ENCODE assay signal across 10 cellular contexts in the genomic region with DNA sequence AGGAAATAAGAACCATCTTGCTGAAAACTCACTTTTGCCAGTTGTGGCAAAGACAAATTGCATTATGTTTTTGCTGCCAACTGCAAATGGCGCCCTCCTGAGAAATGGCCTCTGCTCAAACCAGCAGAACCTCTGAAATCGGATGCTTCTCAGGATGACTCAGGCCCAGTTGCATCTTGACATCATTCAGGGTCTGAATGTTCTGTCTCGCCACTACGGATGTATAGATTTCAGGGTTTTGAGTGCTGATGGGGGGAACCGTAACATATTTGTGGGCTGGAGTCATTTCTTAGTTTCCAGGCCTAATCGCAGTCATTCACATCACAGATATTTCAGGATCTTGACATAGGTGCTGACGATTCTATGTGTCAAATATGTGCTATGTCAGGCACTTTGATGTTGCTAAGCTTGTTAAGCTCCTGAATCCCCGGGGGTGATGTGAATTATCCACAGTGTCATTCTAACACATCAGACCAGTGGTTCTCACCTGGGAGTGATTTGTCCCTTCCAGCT.
DNase-seq lines count a peak whose midpoint lies in the region; ATAC-seq, FAIRE-seq and TF ChIP-seq lines count a peak whose summit lies in the region.
"Had no signal": no experiment of that assay in that cellular context is flagged by ENCODE, and none has a peak within 500 bp of the region (broad histone marks: within the 10 kb centered on the region; RNA-seq: fewer than 3 reads in every experiment).

No MANE protein-coding gene starts in this region.

- intact Hi-C loops in mucosa of descending colon (cut with DNase I, micrococcal nuclease), result no loop called here

- peak overlapping the region; percentile 71 to 84 for H3K27ac ChIP-seq in A549

- H3K4me1 ChIP-seq in A549, result peaks cover 15% of the 10 kb centered on the region; the same call in 2 of the 3 replicates
- no peaks in the 10 kb centered on the region for H3K4me1 ChIP-seq in mucosa of descending colon (ENCODE audit: low read depth)

- peak; percentile 74 to 95; a peak in 4 of 5 replicates for TF ChIP-seq EP300 in A549 (IDR thresholded peaks at IDR 0.05)

- no peak for TF ChIP-seq RAD21 in A549 (conservative IDR thresholded peaks at IDR 0.05 in 1 of 2, IDR thresholded peaks at IDR 0.05 in 1 of 2)

- peaks cover under 1% of the 10 kb centered on the region; the same call in 1 of the 3 replicates for H3K9me3 ChIP-seq in A549
- H3K9me3 ChIP-seq in mucosa of descending colon, result no peaks in the 10 kb centered on the region

- no peak overlapping the region for H3K4me3 ChIP-seq in A549
- no peak overlapping the region for H3K4me3 ChIP-seq in fibroblast of villous mesenchyme (ENCODE audit: low read depth, low read length)
- H3K4me3 ChIP-seq in mucosa of descending colon, result no peak overlapping the region

- ATAC-seq in A549 (peak; percentile 88 to 90), GM18519 (IDR thresholded peaks at IDR 0.05; ENCODE audit: low FRiP score, unreplicated experiment) (peak; percentile 67), GM18861 (IDR thresholded peaks at IDR 0.05; ENCODE audit: unreplicated experiment) (no peak), mucosa of descending colon (no peak)

- WGBS in A549 (ENCODE audit: missing lambda C conversion rate), result 29% methylated on average over 8 of the region's 8 CpGs

- CTCF ChIA-PET in A549 (lab: Yijun Ruan, JAX), result interaction anchor here (0.6 to 2.9 kb wide), 5 partner anchors 24 to 308 kb away, joined by 3 to 16 read pairs (median 3); no protein-coding TSS in a partner anchor

- H3K36me3 ChIP-seq in mucosa of descending colon (ENCODE audit: low read depth), result no peaks in the 10 kb centered on the region

- no peak for TF ChIP-seq POLR2A in A549 (IDR thresholded peaks at IDR 0.05; ENCODE audit: low read length)

- TF ChIP-seq CTCF in A549 (IDR thresholded peaks at IDR 0.05) (no peak), fibroblast of villous mesenchyme (IDR thresholded peaks at IDR 0.05; ENCODE audit: insufficient read depth, low read depth, low read length) (no peak), mucosa of descending colon (IDR thresholded peaks at IDR 0.05) (no peak)

- H3K4me2 ChIP-seq in A549, result peak overlapping the region; percentile 4; the same call in 1 of the 3 replicates

- FAIRE-seq in A549 (lab: Jason Lieb, UNC), result no peak

- DNase-seq in A549 (ENCODE audit: low read depth in 1 of 2, low spot score in 1 of 2) (peak; percentile 40 to 84), RPMI7951 (ENCODE audit: low read depth) (peak; percentile 100), fibroblast of villous mesenchyme (ENCODE audit: low read depth) (peak; percentile 97), mucosa of descending colon (no peak), HuH-7.5 (ENCODE audit: low spot score) (no peak), DMS153 (lab: John Stamatoyannopoulos, UW) (no peak)
- DNase-seq: activated CD4-positive, alpha-beta T cell treated with anti-CD3 and anti-CD28 coated beads for 4 hours; NCI-H345 had no signal

- POLR2A ChIA-PET in A549 (lab: Yijun Ruan, JAX), result interaction anchor here (0.6 to 1.4 kb wide), 5 partner anchors 11 to 353 kb away, joined by 3 to 7 read pairs (median 4); no protein-coding TSS in a partner anchor

TF ChIP-seq in A549, 52 proteins besides CTCF, POLR2A, EP300 and RAD21:
- no peak for TF ChIP-seq MYC (IDR thresholded peaks at IDR 0.05; ENCODE audit: borderline replicate concordance, low read length)
- no peak for TF ChIP-seq RNF2 (IDR thresholded peaks at IDR 0.05; ENCODE audit: borderline replicate concordance, low read depth)
- peak; percentile 47 to 65; a peak in 1 of 5 replicates for TF ChIP-seq JUN (IDR thresholded peaks at IDR 0.05)
- TF ChIP-seq, protein P1, sequence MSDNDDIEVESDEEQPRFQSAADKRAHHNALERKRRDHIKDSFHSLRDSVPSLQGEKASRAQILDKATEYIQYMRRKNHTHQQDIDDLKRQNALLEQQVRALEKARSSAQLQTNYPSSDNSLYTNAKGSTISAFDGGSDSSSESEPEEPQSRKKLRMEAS (IDR thresholded peaks at IDR 0.05), result peak; percentile 40; the same call in 1 of the 2 replicates
- TF ChIP-seq NR3C1 (IDR thresholded peaks at IDR 0.05), result peak; percentile 84; the same call in 1 of the 3 replicates
- peak; percentile 51; the same call in 1 of the 2 replicates for TF ChIP-seq HOXB5 (CRISPR knock-in tag; IDR thresholded peaks at IDR 0.05)
- no peak; the same call in 1 of the 2 replicates for TF ChIP-seq ATOH8 (CRISPR knock-in tag; IDR thresholded peaks at IDR 0.05; ENCODE audit: low read depth)
- TF ChIP-seq FOXS1 (CRISPR knock-in tag; IDR thresholded peaks at IDR 0.05), result peak; percentile 55; the same call in 1 of the 2 replicates
- peak; percentile 80 for TF ChIP-seq MAFK (IDR thresholded peaks at IDR 0.05; ENCODE audit: partially characterized antibody)
- no peak for TF ChIP-seq ZFP36 (IDR thresholded peaks at IDR 0.05; ENCODE audit: borderline replicate concordance, partially characterized antibody)
- TF ChIP-seq GATA3 (IDR thresholded peaks at IDR 0.05; ENCODE audit: borderline replicate concordance), result peak; percentile 90
- TF ChIP-seq HOXB13 (CRISPR knock-in tag; IDR thresholded peaks at IDR 0.05; ENCODE audit: low read depth), result 0 out of 2 replicates have a peak, but pooled peaks have one; percentile 28
- no peak for TF ChIP-seq PHF8 (IDR thresholded peaks at IDR 0.05; ENCODE audit: borderline replicate concordance, low read depth)
- peak; percentile 72 for TF ChIP-seq FOSL2 (IDR thresholded peaks at IDR 0.05)
- peak; percentile 71 for TF ChIP-seq FOSL2 (CRISPR knock-in tag; IDR thresholded peaks at IDR 0.05)
- peak; percentile 67; the same call in 1 of the 2 replicates for TF ChIP-seq FOSB (CRISPR knock-in tag; IDR thresholded peaks at IDR 0.05)
- peak; percentile 86 for TF ChIP-seq JUNB (IDR thresholded peaks at IDR 0.05)
- TF ChIP-seq CEBPB (IDR thresholded peaks at IDR 0.05), result peak in 1 of 2 experiments; percentile 29; a peak in 1 of 4 replicates

Comparison
In these comparisons a context has a peak if more than half of its experiments do, and no peak if none do; other contexts are left out.
1. ATAC-seq: peak in A549 (2 of 2) and GM18519 (single experiment); none in GM18861 (single experiment) and mucosa of descending colon (single experiment).
2. DNase-seq: peak in A549 (2 of 2), RPMI7951 (single experiment) and fibroblast of villous mesenchyme (single experiment); none in mucosa of descending colon (0 of 3), HuH-7.5 (single experiment) and DMS153 (single experiment).